Comparison of ENCODE assay signal across 1 cellular context in the genomic region with DNA sequence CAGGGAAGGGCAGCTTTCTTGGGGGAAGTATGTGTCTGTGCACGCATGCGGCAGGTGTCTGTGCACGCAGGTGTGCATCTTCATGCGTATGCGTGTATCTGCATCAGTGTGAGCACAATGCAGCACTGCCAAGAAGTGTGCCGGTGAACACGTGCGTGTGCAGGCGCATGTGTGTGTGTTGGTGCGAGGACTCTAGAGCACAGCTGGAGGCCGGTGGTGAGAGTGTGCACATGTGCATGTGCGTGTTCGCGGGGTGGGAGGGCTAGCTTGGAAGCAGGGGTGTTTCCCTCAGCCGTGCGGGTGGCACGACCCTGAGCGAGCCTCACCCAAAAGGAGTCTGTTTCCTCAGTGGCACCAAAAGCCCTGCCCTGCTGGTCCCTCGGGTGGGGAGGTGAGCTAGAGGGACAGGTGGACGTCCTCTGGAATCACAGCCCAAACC.
A peak's percentile ranks its signal among the peaks of the same experiment; 100 is the strongest.
TF ChIP-seq lines count a peak whose summit lies in the region.

No MANE protein-coding gene starts in this region.

TF ChIP-seq in HepG2, 621 proteins besides CTCF, POLR2A, EP300 and RAD21 (continued from another document and continues in another):
- no peak for TF ChIP-seq MLX (CRISPR knock-in tag; IDR thresholded peaks at IDR 0.05)
- TF ChIP-seq ATF5 (CRISPR knock-in tag; IDR thresholded peaks at IDR 0.05; ENCODE audit: low read depth): no peak
- peak; percentile 55; the same call in 1 of the 2 replicates for TF ChIP-seq JUND (CRISPR knock-in tag; IDR thresholded peaks at IDR 0.05)
- no peak for TF ChIP-seq ZKSCAN8 (CRISPR knock-in tag; IDR thresholded peaks at IDR 0.05; ENCODE audit: borderline replicate concordance)
- TF ChIP-seq SMC3 (IDR thresholded peaks at IDR 0.05; ENCODE audit: low read length): no peak
- no peak for TF ChIP-seq NRL (CRISPR knock-in tag; IDR thresholded peaks at IDR 0.05; ENCODE audit: borderline replicate concordance)
- TF ChIP-seq ADNP (CRISPR knock-in tag; IDR thresholded peaks at IDR 0.05): no peak
- no peak for TF ChIP-seq ZNF460 (CRISPR knock-in tag; IDR thresholded peaks at IDR 0.05; ENCODE audit: borderline replicate concordance)
- no peak for TF ChIP-seq NR3C1 (CRISPR knock-in tag; IDR thresholded peaks at IDR 0.05)
- no peak for TF ChIP-seq ZNF407 (CRISPR knock-in tag; IDR thresholded peaks at IDR 0.05; ENCODE audit: not compliant biosample characterization)
- TF ChIP-seq TARDBP (CRISPR knock-in tag; IDR thresholded peaks at IDR 0.05): peak; percentile 92
- no peak for TF ChIP-seq ZNF607 (CRISPR knock-in tag; IDR thresholded peaks at IDR 0.05; ENCODE audit: borderline replicate concordance)
- TF ChIP-seq JARID2 (CRISPR knock-in tag; IDR thresholded peaks at IDR 0.05; ENCODE audit: insufficient replicate concordance): no peak
- TF ChIP-seq ZNF878 (CRISPR knock-in tag; IDR thresholded peaks at IDR 0.05): no peak
- TF ChIP-seq ZFP62 (CRISPR knock-in tag; IDR thresholded peaks at IDR 0.05): no peak
- no peak for TF ChIP-seq XBP1 (CRISPR knock-in tag; IDR thresholded peaks at IDR 0.05)
- TF ChIP-seq STAT6 (CRISPR knock-in tag; IDR thresholded peaks at IDR 0.05; ENCODE audit: borderline replicate concordance): no peak
- no peak for TF ChIP-seq FOSL2 (CRISPR knock-in tag; IDR thresholded peaks at IDR 0.05)
- no peak for TF ChIP-seq MZF1 (CRISPR knock-in tag; IDR thresholded peaks at IDR 0.05; ENCODE audit: borderline replicate concordance)
- no peak for TF ChIP-seq ZBTB1 (CRISPR knock-in tag; IDR thresholded peaks at IDR 0.05; ENCODE audit: borderline replicate concordance)
- peak; percentile 87 for TF ChIP-seq PAF1 (CRISPR knock-in tag; IDR thresholded peaks at IDR 0.05)
- no peak for TF ChIP-seq HNRNPUL1 (IDR thresholded peaks at IDR 0.05; ENCODE audit: low read depth, low read length)
- TF ChIP-seq FOXA3 (CRISPR knock-in tag; IDR thresholded peaks at IDR 0.05): no peak
- TF ChIP-seq ATF7-NPFF (CRISPR knock-in tag; IDR thresholded peaks at IDR 0.05; ENCODE audit: low read depth): no peak
- no peak for TF ChIP-seq SCMH1 (CRISPR knock-in tag; IDR thresholded peaks at IDR 0.05; ENCODE audit: borderline replicate concordance)
- TF ChIP-seq RCOR2 (CRISPR knock-in tag; IDR thresholded peaks at IDR 0.05): no peak
- no peak for TF ChIP-seq HOXA9 (CRISPR knock-in tag; IDR thresholded peaks at IDR 0.05; ENCODE audit: borderline replicate concordance)
- TF ChIP-seq ESRRA (CRISPR knock-in tag; IDR thresholded peaks at IDR 0.05; ENCODE audit: low read depth): no peak
- TF ChIP-seq ZNF121 (CRISPR knock-in tag; IDR thresholded peaks at IDR 0.05): no peak
- TF ChIP-seq ZNF143 (CRISPR knock-in tag; IDR thresholded peaks at IDR 0.05): no peak
- no peak for TF ChIP-seq RFX5 (IDR thresholded peaks at IDR 0.05; ENCODE audit: low read depth, low read length)
- no peak for TF ChIP-seq CCDC6 (CRISPR knock-in tag; IDR thresholded peaks at IDR 0.05)
- 0 out of 2 replicates have a peak, but pooled peaks have one; percentile 36 for TF ChIP-seq RBFOX2 (IDR thresholded peaks at IDR 0.05; ENCODE audit: low read depth, low read length)
- TF ChIP-seq PAX8 (CRISPR knock-in tag; IDR thresholded peaks at IDR 0.05; ENCODE audit: borderline replicate concordance): no peak
- no peak for TF ChIP-seq CC2D1A (CRISPR knock-in tag; IDR thresholded peaks at IDR 0.05)
- TF ChIP-seq, protein P1, sequence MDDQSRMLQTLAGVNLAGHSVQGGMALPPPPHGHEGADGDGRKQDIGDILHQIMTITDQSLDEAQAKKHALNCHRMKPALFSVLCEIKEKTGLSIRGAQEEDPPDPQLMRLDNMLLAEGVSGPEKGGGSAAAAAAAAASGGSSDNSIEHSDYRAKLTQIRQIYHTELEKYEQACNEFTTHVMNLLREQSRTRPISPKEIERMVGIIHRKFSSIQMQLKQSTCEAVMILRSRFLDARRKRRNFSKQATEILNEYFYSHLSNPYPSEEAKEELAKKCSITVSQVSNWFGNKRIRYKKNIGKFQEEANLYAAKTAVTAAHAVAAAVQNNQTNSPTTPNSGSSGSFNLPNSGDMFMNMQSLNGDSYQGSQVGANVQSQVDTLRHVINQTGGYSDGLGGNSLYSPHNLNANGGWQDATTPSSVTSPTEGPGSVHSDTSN (CRISPR knock-in tag; IDR thresholded peaks at IDR 0.05; ENCODE audit: borderline replicate concordance): no peak
- TF ChIP-seq RBM22 (optimal IDR thresholded peaks at IDR 0.05; ENCODE audit: low read length): peak; percentile 78
- TF ChIP-seq MAX (IDR thresholded peaks at IDR 0.05): peak; percentile 20; the same call in 1 of the 2 replicates
- TF ChIP-seq ZNF703 (CRISPR knock-in tag; IDR thresholded peaks at IDR 0.05; ENCODE audit: borderline replicate concordance): no peak
- TF ChIP-seq MAFK (conservative IDR thresholded peaks at IDR 0.05 in 1 of 2, IDR thresholded peaks at IDR 0.05 in 1 of 2; ENCODE audit: low read length in 2 of 2): no peak
- TF ChIP-seq ZFYVE20 (CRISPR knock-in tag; IDR thresholded peaks at IDR 0.05; ENCODE audit: borderline replicate concordance, low read depth): no peak
- TF ChIP-seq ZNF710 (CRISPR knock-in tag; IDR thresholded peaks at IDR 0.05; ENCODE audit: borderline replicate concordance): no peak
- peak; percentile 31; the same call in 1 of the 2 replicates for TF ChIP-seq POLR2AphosphoS5 (IDR thresholded peaks at IDR 0.05; ENCODE audit: low read depth, low read length)
- TF ChIP-seq ZNF577 (CRISPR knock-in tag; IDR thresholded peaks at IDR 0.05; ENCODE audit: borderline replicate concordance, low read depth): no peak
- TF ChIP-seq RAD51 (IDR thresholded peaks at IDR 0.05; ENCODE audit: borderline replicate concordance): no peak
- TF ChIP-seq, protein P2, sequence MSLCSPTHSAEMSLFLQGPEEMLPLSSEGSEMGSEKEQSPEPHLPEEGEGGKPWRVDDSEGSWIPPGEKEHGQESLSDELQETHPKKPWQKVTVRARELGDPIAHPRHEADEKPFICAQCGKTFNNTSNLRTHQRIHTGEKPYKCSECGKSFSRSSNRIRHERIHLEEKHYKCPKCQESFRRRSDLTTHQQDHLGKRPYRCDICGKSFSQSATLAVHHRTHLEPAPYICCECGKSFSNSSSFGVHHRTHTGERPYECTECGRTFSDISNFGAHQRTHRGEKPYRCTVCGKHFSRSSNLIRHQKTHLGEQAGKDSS (CRISPR knock-in tag; IDR thresholded peaks at IDR 0.05; ENCODE audit: borderline replicate concordance, low read depth): no peak
- no peak for TF ChIP-seq TBX2 (CRISPR knock-in tag; IDR thresholded peaks at IDR 0.05; ENCODE audit: borderline replicate concordance)
- 0 out of 2 replicates have a peak, but pooled peaks have one; percentile 60 for TF ChIP-seq HES4 (CRISPR knock-in tag; IDR thresholded peaks at IDR 0.05; ENCODE audit: borderline replicate concordance)
- TF ChIP-seq NCOA2 (CRISPR knock-in tag; IDR thresholded peaks at IDR 0.05): no peak
- TF ChIP-seq TRIM24 (CRISPR knock-in tag; IDR thresholded peaks at IDR 0.05): no peak
- no peak for TF ChIP-seq ZMAT3 (CRISPR knock-in tag; conservative IDR thresholded peaks at IDR 0.05)
- no peak for TF ChIP-seq CCAR2 (optimal IDR thresholded peaks at IDR 0.05; ENCODE audit: low read depth, low read length)
- no peak for TF ChIP-seq ZKSCAN1 (IDR thresholded peaks at IDR 0.05; ENCODE audit: low read length)
- no peak for TF ChIP-seq THYN1 (CRISPR knock-in tag; IDR thresholded peaks at IDR 0.05; ENCODE audit: borderline replicate concordance, low read depth)
- TF ChIP-seq DNMT1 (CRISPR knock-in tag; IDR thresholded peaks at IDR 0.05): no peak
- no peak for TF ChIP-seq NFATC3 (CRISPR knock-in tag; IDR thresholded peaks at IDR 0.05)
